ENCODE assay signal across 8 cellular contexts in the genomic region with DNA sequence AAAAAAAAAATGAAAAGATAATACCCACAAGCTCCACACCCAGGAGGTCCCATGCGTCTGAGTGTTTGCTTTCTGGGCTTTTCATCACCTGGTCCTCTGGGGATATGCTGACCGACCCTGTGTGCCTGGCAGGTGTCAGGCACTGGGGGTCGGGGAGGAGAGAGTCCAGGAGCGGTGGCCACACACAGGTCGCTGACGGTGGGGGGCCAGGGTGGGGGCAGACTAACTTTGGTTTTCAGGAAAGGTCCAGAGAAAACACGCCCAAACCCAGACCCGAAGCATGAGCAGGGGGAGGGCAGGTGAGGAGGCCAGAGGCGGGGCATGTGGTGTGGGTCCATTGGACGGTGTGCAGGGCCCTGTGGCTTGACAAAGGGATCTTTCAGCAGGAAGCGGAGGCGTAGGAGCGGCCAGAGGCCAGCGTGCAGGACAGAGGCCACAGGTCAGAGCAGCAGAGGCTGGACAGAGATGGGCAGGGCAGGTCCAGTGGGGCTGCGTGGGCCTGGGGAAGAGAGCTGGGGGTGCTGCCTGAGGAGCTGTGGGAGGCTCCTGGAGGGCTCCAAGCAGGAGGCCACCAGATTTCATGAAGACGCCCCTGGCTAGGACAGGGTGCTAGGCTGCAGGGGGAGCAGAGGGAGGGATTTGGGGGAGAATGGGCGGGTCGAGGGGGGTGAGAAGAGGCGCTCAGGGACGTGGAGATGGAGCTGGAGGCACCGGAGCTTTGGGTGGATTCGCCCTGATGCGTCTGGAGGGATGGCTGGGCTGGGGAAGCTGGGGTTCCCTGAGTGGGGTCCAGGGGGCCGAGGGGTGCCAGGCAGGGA. TPM values are rescaled to one million over a fixed set of nuclear protein-coding genes. Genes with fewer than 3 reads are reported as not detected.
DNase-seq lines count a peak whose midpoint lies in the region; ATAC-seq and TF ChIP-seq lines count a peak whose summit lies in the region.
"Had no signal": no experiment of that assay in that cellular context is flagged by ENCODE, and none has a peak within 500 bp of the region (broad histone marks: within the 10 kb centered on the region; RNA-seq: fewer than 3 reads in every experiment).

No MANE protein-coding gene starts in this region.

- H3K4me1 ChIP-seq in suprapubic skin: peaks cover 36% of the 10 kb centered on the region

- no peak for DNase-seq in activated naive CD4-positive, alpha-beta T cell treated with anti-CD3 and anti-CD28 coated beads, Interleukin-2, amount 10 ng/mL, durations not matched to agents 7 days and 5 days
- no peak for DNase-seq in activated naive CD4-positive, alpha-beta T cell treated with Interleukin-2 at 50 U/mL for 16 hours
- DNase-seq in ecto neural progenitor cell (ENCODE audit: low spot score) (peak; percentile 65), suprapubic skin (ENCODE audit: low spot score in 2 of 2) (no peak), NCI-H2227 treated with DMSO at 0.1 percent for 48 hours (lab: John Stamatoyannopoulos, UW) (no peak)
- DNase-seq: lower lobe of right lung, NCI-H2029 had no signal

- TF ChIP-seq POLR2A in suprapubic skin (IDR thresholded peaks at IDR 0.05): no peak

- H3K9me3 Mint-ChIP-seq in activated naive CD4-positive, alpha-beta T cell treated with anti-CD3 and anti-CD28 coated beads, Interleukin-2, amount 10 ng/mL, durations not matched to agents 7 days and 5 days: no peaks in the 10 kb centered on the region

- H3K4me3 Mint-ChIP-seq in activated naive CD4-positive, alpha-beta T cell treated with anti-CD3 and anti-CD28 coated beads, Interleukin-2, amount 10 ng/mL, durations not matched to agents 7 days and 5 days: peak overlapping the region; percentile 75

- CTCF ChIA-PET in activated naive CD4-positive, alpha-beta T cell treated with anti-CD3 and anti-CD28 coated beads, Interleukin-2, amount 10 ng/mL, durations not matched to agents 7 days and 5 days (lab: Charles Lee): interaction anchor here (1.3 to 1.4 kb wide), 2 partner anchors 25 to 313 kb away, joined by 3 read pairs; no protein-coding TSS in a partner anchor

- peaks cover 34% of the 10 kb centered on the region for H3K4me1 Mint-ChIP-seq in activated naive CD4-positive, alpha-beta T cell treated with anti-CD3 and anti-CD28 coated beads, Interleukin-2, amount 10 ng/mL, durations not matched to agents 7 days and 5 days

- no peak for TF ChIP-seq CTCF in suprapubic skin (IDR thresholded peaks at IDR 0.05)

- ATAC-seq in GM21515 (IDR thresholded peaks at IDR 0.05; ENCODE audit: unreplicated experiment): no peak

- H3K4me3 ChIP-seq in suprapubic skin: peak overlapping the region; percentile 57

- H3K36me3 ChIP-seq in suprapubic skin: peaks cover 21% of the 10 kb centered on the region

- H3K9me3 ChIP-seq in suprapubic skin: no peaks in the 10 kb centered on the region
- H3K9me3 ChIP-seq: lower lobe of right lung had no signal

- H3K27ac Mint-ChIP-seq in activated naive CD4-positive, alpha-beta T cell treated with anti-CD3 and anti-CD28 coated beads, Interleukin-2, amount 10 ng/mL, durations not matched to agents 7 days and 5 days: no peak overlapping the region

- WGBS in suprapubic skin: 26% methylated on average over 24 of the region's 24 CpGs

- peaks cover 69% of the 10 kb centered on the region for H3K27me3 ChIP-seq in suprapubic skin

- no peak for TF ChIP-seq EP300 in suprapubic skin (IDR thresholded peaks at IDR 0.05)

- peaks cover 65% of the 10 kb centered on the region for H3K27me3 Mint-ChIP-seq in activated naive CD4-positive, alpha-beta T cell treated with anti-CD3 and anti-CD28 coated beads, Interleukin-2, amount 10 ng/mL, durations not matched to agents 7 days and 5 days

- H3K36me3 Mint-ChIP-seq in activated naive CD4-positive, alpha-beta T cell treated with anti-CD3 and anti-CD28 coated beads, Interleukin-2, amount 10 ng/mL, durations not matched to agents 7 days and 5 days: no peaks in the 10 kb centered on the region

- no peak overlapping the region for H3K27ac ChIP-seq in suprapubic skin
- H3K27ac ChIP-seq: lower lobe of right lung had no signal

RNA-seq across cellular contexts. Expression of a gene that starts 15.8 kb away (rescaled TPM):
- 1 to 10 TPM; 1.8 to 4.9 (median 4.8) TPM for total RNA-seq in suprapubic skin

RNA-seq across cellular contexts. Expression of a gene that starts 38.4 kb away (rescaled TPM):
- total RNA-seq in suprapubic skin: 10 to 100 TPM; 50.6 to 84.8 (median 71.1) TPM

RNA-seq across cellular contexts. Expression of a gene that starts 45.0 kb away (rescaled TPM):
- 10 to 100 TPM in 1 of 4 donors, 1 to 10 TPM in 3; 5.4 to 10.1 (median 7.9) TPM for total RNA-seq in suprapubic skin

RNA-seq across cellular contexts. Expression of a gene that starts 57.6 kb away (rescaled TPM):
- total RNA-seq in suprapubic skin: 10 to 100 TPM; 12.8 to 48.4 (median 19.7) TPM

RNA-seq across cellular contexts. Expression of a gene that starts 58.4 kb away (rescaled TPM):
- 10 to 100 TPM; 12.7 to 34.8 (median 31.6) TPM for total RNA-seq in suprapubic skin
